26 cellular contexts compared by ENCODE assay signal in genomic region chr6:36226648-36227047, GRCh38. TPM values are rescaled to one million over a fixed set of nuclear protein-coding genes. Genes with fewer than 3 reads are reported as not detected.
"Had no signal": no experiment of that assay in that cellular context is flagged by ENCODE, and none has a peak within 500 bp of the region (broad histone marks: within the 10 kb centered on the region; RNA-seq: fewer than 3 reads in every experiment).

No MANE protein-coding gene starts in this region.

- DNase-seq: activated CD4-positive, alpha-beta memory T cell treated with anti-CD3 and anti-CD28 coated beads for 36 hours; activated CD4-positive, alpha-beta T cell treated with anti-CD3 and anti-CD28 coated beads, Interleukin-2, amount 10 ng/mL, durations not matched to agents 24 days and 14 days; activated gamma-delta T cell treated with Interleukin-2 at 50 U/mL for 16 hours; activated naive CD4-positive, alpha-beta T cell treated with anti-CD3 and anti-CD28 coated beads, Interleukin-2, amount 50 U/mL, for 16 hours; activated T-cell treated with anti-CD3 and anti-CD28 coated beads, Interleukin-2, amount 50 U/mL, for 4 hours; amniotic stem cell; central memory CD4-positive, alpha-beta T cell; hypothalamus; immature natural killer cell; kidney; left colon; midbrain; naive thymus-derived CD8-positive, alpha-beta T cell; occipital lobe; right lobe of liver; stimulated activated CD4-positive, alpha-beta T cell treated with anti-CD3 and anti-CD28 coated beads, Interleukin-12 subunit alpha, Interleukin-12 subunit beta, amount 100 ng/mL, for 4 hours; stimulated activated CD4-positive, alpha-beta T cell treated with anti-CD3 and anti-CD28 coated beads, Interleukin-4, amount 100 ng/mL, for 1 hour; T-helper 17 cell; T1000 had no signal

- H3K4me3 Mint-ChIP-seq: activated CD4-positive, alpha-beta memory T cell treated with anti-CD3 and anti-CD28 coated beads for 36 hours; activated CD4-positive, alpha-beta T cell treated with anti-CD3 and anti-CD28 coated beads, Interleukin-2, amount 10 ng/mL, durations not matched to agents 24 days and 14 days; activated T-cell treated with anti-CD3 and anti-CD28 coated beads, Interleukin-2, amount 50 U/mL, for 4 hours; activated T-helper 17 cell treated with anti-CD3 and anti-CD28 coated beads, Interleukin-2, amount 50 U/mL, for 72 hours; immature natural killer cell; naive thymus-derived CD8-positive, alpha-beta T cell; neural crest cell; stimulated activated naive CD8-positive, alpha-beta T cell treated with anti-CD3 and anti-CD28 coated beads, Interleukin-15, Interleukin-2, amounts not matched to agents 100 ng/mL and 50 ng/mL, for 24 hours; T-helper 17 cell had no signal

- H3K27ac Mint-ChIP-seq: activated CD4-positive, alpha-beta memory T cell treated with anti-CD3 and anti-CD28 coated beads for 36 hours; activated CD4-positive, alpha-beta T cell treated with anti-CD3 and anti-CD28 coated beads, Interleukin-2, amount 10 ng/mL, durations not matched to agents 24 days and 14 days; naive thymus-derived CD8-positive, alpha-beta T cell; stimulated activated naive CD8-positive, alpha-beta T cell treated with anti-CD3 and anti-CD28 coated beads, Interleukin-15, Interleukin-2, amounts not matched to agents 100 ng/mL and 50 ng/mL, for 24 hours; T-helper 17 cell had no signal

- H3K27ac ChIP-seq: gastroesophageal sphincter, right lobe of liver, skin epidermis, thoracic aorta had no signal

- H3K4me3 ChIP-seq: gastroesophageal sphincter, right lobe of liver, skin epidermis, thoracic aorta had no signal

- H3K9me3 ChIP-seq: gastroesophageal sphincter, right lobe of liver, thoracic aorta had no signal

- H3K27me3 Mint-ChIP-seq: activated CD4-positive, alpha-beta memory T cell treated with anti-CD3 and anti-CD28 coated beads for 36 hours; activated CD4-positive, alpha-beta T cell treated with anti-CD3 and anti-CD28 coated beads, Interleukin-2, amount 10 ng/mL, durations not matched to agents 24 days and 14 days; activated T-helper 17 cell treated with anti-CD3 and anti-CD28 coated beads, Interleukin-2, amount 50 U/mL, for 72 hours; naive thymus-derived CD8-positive, alpha-beta T cell; stimulated activated naive CD8-positive, alpha-beta T cell treated with anti-CD3 and anti-CD28 coated beads, Interleukin-15, Interleukin-2, amounts not matched to agents 100 ng/mL and 50 ng/mL, for 24 hours; T-helper 17 cell had no signal

- H3K9me3 Mint-ChIP-seq: activated CD4-positive, alpha-beta memory T cell treated with anti-CD3 and anti-CD28 coated beads for 36 hours; activated CD4-positive, alpha-beta T cell treated with anti-CD3 and anti-CD28 coated beads, Interleukin-2, amount 10 ng/mL, durations not matched to agents 24 days and 14 days; activated T-cell treated with anti-CD3 and anti-CD28 coated beads, Interleukin-2, amount 50 U/mL, for 4 hours; activated T-helper 17 cell treated with anti-CD3 and anti-CD28 coated beads, Interleukin-2, amount 50 U/mL, for 72 hours; immature natural killer cell; naive thymus-derived CD8-positive, alpha-beta T cell; neural crest cell; stimulated activated naive CD8-positive, alpha-beta T cell treated with anti-CD3 and anti-CD28 coated beads, Interleukin-15, Interleukin-2, amounts not matched to agents 100 ng/mL and 50 ng/mL, for 24 hours had no signal

- H3K4me1 Mint-ChIP-seq: activated CD4-positive, alpha-beta T cell treated with anti-CD3 and anti-CD28 coated beads, Interleukin-2, amount 10 ng/mL, durations not matched to agents 24 days and 14 days; neural crest cell had no signal

- H3K4me1 ChIP-seq: gastroesophageal sphincter, right lobe of liver had no signal

- H3K27me3 ChIP-seq: gastroesophageal sphincter, right lobe of liver had no signal

RNA-seq across cellular contexts. Expression of gene PNPLA1, which starts 43.2 kb away (rescaled TPM):
- total RNA-seq: activated CD4-positive, alpha-beta memory T cell treated with anti-CD3 and anti-CD28 coated beads for 36 hours; activated CD4-positive, alpha-beta T cell treated with anti-CD3 and anti-CD28 coated beads, Interleukin-2, amount 10 ng/mL, durations not matched to agents 24 days and 14 days; activated T-helper 17 cell treated with anti-CD3 and anti-CD28 coated beads, Interleukin-2, amount 50 U/mL, for 72 hours; gastroesophageal sphincter; naive thymus-derived CD8-positive, alpha-beta T cell; neural crest cell; occipital lobe; right lobe of liver; subcutaneous adipose tissue; thoracic aorta had no signal
- polyA plus RNA-seq: immature natural killer cell; naive thymus-derived CD8-positive, alpha-beta T cell had no signal
